18 cellular contexts compared by ENCODE assay signal in genomic region chr6:34046617-34047016, GRCh38.
"Had no signal": no experiment of that assay in that cellular context is flagged by ENCODE, and none has a peak within 500 bp of the region (broad histone marks: within the 10 kb centered on the region; RNA-seq: fewer than 3 reads in every experiment).

No MANE protein-coding gene starts in this region.

- H3K4me3 ChIP-seq: coronary artery, dorsolateral prefrontal cortex, esophagus muscularis mucosa, gastroesophageal sphincter, heart left ventricle, hepatocyte, left lung, lower lobe of right lung, mucosa of descending colon had no signal

- H3K36me3 Mint-ChIP-seq: mesothelial cell of epicardium had no signal

- H3K79me2 ChIP-seq: hepatocyte had no signal

- H3K4me1 ChIP-seq: esophagus muscularis mucosa, foreskin keratinocyte, gastroesophageal sphincter, heart left ventricle, left lung, lower lobe of right lung had no signal

- H3K9me3 ChIP-seq: esophagus muscularis mucosa, gastroesophageal sphincter, heart left ventricle, left lung, lower lobe of right lung, mucosa of descending colon had no signal

- H3K4me1 Mint-ChIP-seq: mesothelial cell of epicardium had no signal

- H3K4me2 ChIP-seq: hepatocyte had no signal

- H3K27me3 ChIP-seq: dorsolateral prefrontal cortex had no signal

- H3K27ac Mint-ChIP-seq: mesothelial cell of epicardium had no signal

- H2AFZ ChIP-seq: hepatocyte had no signal

- H3K9me3 Mint-ChIP-seq: mesothelial cell of epicardium had no signal

- H3K36me3 ChIP-seq: esophagus muscularis mucosa, gastroesophageal sphincter, heart left ventricle, left lung, lower lobe of right lung had no signal

- H3K4me3 Mint-ChIP-seq: mesothelial cell of epicardium, naive B cell had no signal

- H3K27ac ChIP-seq: coronary artery, esophagus muscularis mucosa, foreskin keratinocyte, gastroesophageal sphincter, heart left ventricle, hepatocyte, left lung, lower lobe of right lung had no signal

- DNase-seq: dermis blood vessel endothelial cell; dorsolateral prefrontal cortex; effector CD4-positive, alpha-beta T cell; effector memory CD4-positive, alpha-beta T cell; foreskin keratinocyte; heart left ventricle; left cardiac atrium; left ventricle myocardium superior; lower lobe of right lung; mesenchymal stem cell; mucosa of descending colon; naive B cell had no signal

- ATAC-seq: foreskin keratinocyte, gastroesophageal sphincter, heart left ventricle, left cardiac atrium, left lung, left ventricle myocardium superior, lower lobe of right lung, mucosa of descending colon had no signal
